In genomic region chr1:185315364-185316108, GRCh38 we compare ENCODE assay signal across 8 cellular contexts. TPM values are rescaled to one million over a fixed set of nuclear protein-coding genes. Genes with fewer than 3 reads are reported as not detected.
DNase-seq lines count a peak whose midpoint lies in the region; ATAC-seq and TF ChIP-seq lines count a peak whose summit lies in the region.

No MANE protein-coding gene starts in this region.

- no peak for TF ChIP-seq CTCF in BJ (IDR thresholded peaks at IDR 0.05; ENCODE audit: insufficient read depth, low read depth, low read length)
- TF ChIP-seq CTCF in RWPE2 (IDR thresholded peaks at IDR 0.05; ENCODE audit: poor library complexity, severe bottlenecking) = no peak
- TF ChIP-seq CTCF in endothelial cell (IDR thresholded peaks at IDR 0.05; ENCODE audit: unreplicated experiment) = no peak

- peaks cover 43% of the 10 kb centered on the region for H3K4me1 Mint-ChIP-seq in endothelial cell (ENCODE audit: unreplicated experiment)

- no peaks in the 10 kb centered on the region for H3K9me3 Mint-ChIP-seq in endothelial cell (ENCODE audit: unreplicated experiment)

- no peaks in the 10 kb centered on the region; the same call in 1 of the 2 replicates for H3K36me3 ChIP-seq in BJ (ENCODE audit: control insufficient read depth, insufficient read depth, low read length)
- peaks cover 4% of the 10 kb centered on the region for H3K36me3 ChIP-seq in H7 (replicated peaks; ENCODE audit: control insufficient read depth, insufficient read depth, low read length)
- peaks cover 33% of the 10 kb centered on the region for H3K36me3 ChIP-seq in RWPE2 (ENCODE audit: low read depth)
- H3K36me3 ChIP-seq in neuronal stem cell (replicated peaks in 1 of 2; ENCODE audit: control insufficient read depth in 2 of 2, insufficient read depth in 2 of 2, low read length in 2 of 2) = peaks cover 4 to 25% of the 10 kb centered on the region in 2 donors

- no peak overlapping the region for H2BK120ac ChIP-seq in neuronal stem cell (ENCODE audit: low read depth, low read length)

- H3K4ac ChIP-seq in neuronal stem cell (ENCODE audit: low read length) = no peak overlapping the region

- H3K27me3 ChIP-seq in BJ (ENCODE audit: control insufficient read depth, insufficient read depth, low read length) = no peaks in the 10 kb centered on the region
- no peaks in the 10 kb centered on the region for H3K27me3 ChIP-seq in H7 (ENCODE audit: control insufficient read depth, insufficient read depth, low read length)
- no peaks in the 10 kb centered on the region for H3K27me3 ChIP-seq in RWPE2 (ENCODE audit: insufficient read depth, poor library complexity, severe bottlenecking)
- H3K27me3 ChIP-seq in neuronal stem cell (ENCODE audit: control insufficient read depth in 3 of 3, insufficient read depth in 3 of 3, low read depth in 1 of 3, low read length in 3 of 3) = no peaks in the 10 kb centered on the region

- H2BK5ac ChIP-seq in neuronal stem cell (ENCODE audit: low read length) = no peak overlapping the region

- no peak overlapping the region for H4K8ac ChIP-seq in neuronal stem cell (ENCODE audit: low read depth, low read length)

- CTCF ChIA-PET in BJ (lab: Yijun Ruan, JAX) = interaction anchor here (0.6 to 1.6 kb wide), 3 partner anchors 167 to 354 kb away, joined by 3 to 5 read pairs (median 4); no protein-coding TSS in a partner anchor

- peaks cover 46% of the 10 kb centered on the region for H3K4me1 ChIP-seq in RWPE2 (ENCODE audit: insufficient read depth, poor library complexity, severe bottlenecking)
- H3K4me1 ChIP-seq in neuronal stem cell (ENCODE audit: control insufficient read depth in 2 of 2, insufficient read depth in 1 of 2, low read depth in 1 of 2, low read length in 2 of 2) = peaks cover 5 to 14% of the 10 kb centered on the region in 2 donors

- H3K9me3 ChIP-seq in RWPE2 (ENCODE audit: severe bottlenecking) (no peaks in the 10 kb centered on the region), neuronal stem cell (replicated peaks in 1 of 2; ENCODE audit: control insufficient read depth in 2 of 2, insufficient read depth in 1 of 2, low read depth in 1 of 2, low read length in 2 of 2) (no peaks in the 10 kb centered on the region)

- H3K4me3 ChIP-seq in BJ (ENCODE audit: low read depth, low read length) = peak overlapping the region; percentile 85
- peak overlapping the region; percentile 99 for H3K4me3 ChIP-seq in H7 (ENCODE audit: insufficient read depth, low read depth, low read length)
- H3K4me3 ChIP-seq in RWPE2 (ENCODE audit: severe bottlenecking) = peak overlapping the region; percentile 86
- H3K4me3 ChIP-seq in neuronal stem cell (ENCODE audit: low read length in 2 of 2) = peak overlapping the region; percentile 84

- H3K36me3 Mint-ChIP-seq in endothelial cell (ENCODE audit: low read depth, unreplicated experiment) = peaks cover 15% of the 10 kb centered on the region

- peak overlapping the region; percentile 93 for H3K4me3 Mint-ChIP-seq in endothelial cell (ENCODE audit: unreplicated experiment)

- peaks cover 18% of the 10 kb centered on the region for H3K27me3 Mint-ChIP-seq in endothelial cell (ENCODE audit: unreplicated experiment)

- H3K14ac ChIP-seq in neuronal stem cell (ENCODE audit: low read length) = no peak overlapping the region

- POLR2A ChIA-PET in BJ (lab: Charles Lee) = interaction anchor here (2.0 kb wide), 1 partner anchor 226 kb away, joined by 8 read pairs; no protein-coding TSS in a partner anchor

- ATAC-seq in RWPE2 (ENCODE audit: low read depth) (no peak; the same call in 2 of the 3 replicates), HG03521 (IDR thresholded peaks at IDR 0.05; ENCODE audit: unreplicated experiment) (no peak), HG02571 (IDR thresholded peaks at IDR 0.05; ENCODE audit: unreplicated experiment) (no peak)

- H2BK12ac ChIP-seq in neuronal stem cell (ENCODE audit: low read length) = no peak overlapping the region

- no peak overlapping the region for H4K91ac ChIP-seq in neuronal stem cell (ENCODE audit: low read depth, low read length, poor library complexity)

- no peak overlapping the region for H2AFZ ChIP-seq in neuronal stem cell (ENCODE audit: low read length)

- H3K4me2 ChIP-seq in neuronal stem cell (ENCODE audit: insufficient read depth, low read length, poor library complexity, severe bottlenecking) = peak overlapping the region; percentile 48

- H3K9ac ChIP-seq in neuronal stem cell (ENCODE audit: low read depth, low read length, poor library complexity) = no peak overlapping the region

- peaks cover 9% of the 10 kb centered on the region for H3K79me1 ChIP-seq in neuronal stem cell (ENCODE audit: low read depth, low read length)

- H3K18ac ChIP-seq in neuronal stem cell (ENCODE audit: low read length) = no peak overlapping the region

- H2AK5ac ChIP-seq in neuronal stem cell (ENCODE audit: low read depth, low read length) = no peak overlapping the region

- H3K23ac ChIP-seq in neuronal stem cell (ENCODE audit: low read depth, low read length, poor library complexity) = no peak overlapping the region

- peak overlapping the region; percentile 87 for H3K27ac ChIP-seq in RWPE2 (ENCODE audit: poor library complexity, severe bottlenecking)
- no peak overlapping the region for H3K27ac ChIP-seq in neuronal stem cell (replicated peaks; ENCODE audit: low read length)

- DNase-seq in BJ (ENCODE audit: low read depth) (no peak), H7 (no peak), RWPE2 (ENCODE audit: low spot score) (no peak), endothelial cell (ENCODE audit: low spot score) (no peak), neuronal stem cell (ENCODE audit: low spot score) (no peak), superior temporal gyrus (ENCODE audit: extremely low spot score) (no peak)

- peak overlapping the region; percentile 82 for H3K27ac Mint-ChIP-seq in endothelial cell (ENCODE audit: unreplicated experiment)

- no CpG with 5 or more reads among the region's 8 CpGs for WGBS in neuronal stem cell (ENCODE audit: extremely low coverage in 2 of 2, insufficient read length in 2 of 2, insufficient replicate concordance in 1 of 2), 2 donors

- H2BK15ac ChIP-seq in neuronal stem cell (ENCODE audit: low read length) = no peak overlapping the region

RNA-seq across cellular contexts. Expression of gene IVNS1ABP, which starts 1.5 kb away (rescaled TPM):
- 48.1 and 81.1 TPM in 2 replicates for polyA plus RNA-seq in BJ (2011; rRNA removed)
- polyA minus RNA-seq in BJ (2011; rRNA and poly(A)+ RNA removed) = 55.4 and 61.1 TPM in 2 replicates
- 208 and 240 TPM in 2 replicates for total RNA-seq in H7 (2014; rRNA removed; shearing (Covaris generic))
- total RNA-seq in endothelial cell (ENCODE audit: unreplicated experiment) = 95.9 TPM
- polyA plus RNA-seq in neuronal stem cell (2013, experiment 1 of 2) = 74.7 TPM
- polyA plus RNA-seq in neuronal stem cell (2013, experiment 2 of 2) = 73.7 TPM
